In the genomic region with DNA sequence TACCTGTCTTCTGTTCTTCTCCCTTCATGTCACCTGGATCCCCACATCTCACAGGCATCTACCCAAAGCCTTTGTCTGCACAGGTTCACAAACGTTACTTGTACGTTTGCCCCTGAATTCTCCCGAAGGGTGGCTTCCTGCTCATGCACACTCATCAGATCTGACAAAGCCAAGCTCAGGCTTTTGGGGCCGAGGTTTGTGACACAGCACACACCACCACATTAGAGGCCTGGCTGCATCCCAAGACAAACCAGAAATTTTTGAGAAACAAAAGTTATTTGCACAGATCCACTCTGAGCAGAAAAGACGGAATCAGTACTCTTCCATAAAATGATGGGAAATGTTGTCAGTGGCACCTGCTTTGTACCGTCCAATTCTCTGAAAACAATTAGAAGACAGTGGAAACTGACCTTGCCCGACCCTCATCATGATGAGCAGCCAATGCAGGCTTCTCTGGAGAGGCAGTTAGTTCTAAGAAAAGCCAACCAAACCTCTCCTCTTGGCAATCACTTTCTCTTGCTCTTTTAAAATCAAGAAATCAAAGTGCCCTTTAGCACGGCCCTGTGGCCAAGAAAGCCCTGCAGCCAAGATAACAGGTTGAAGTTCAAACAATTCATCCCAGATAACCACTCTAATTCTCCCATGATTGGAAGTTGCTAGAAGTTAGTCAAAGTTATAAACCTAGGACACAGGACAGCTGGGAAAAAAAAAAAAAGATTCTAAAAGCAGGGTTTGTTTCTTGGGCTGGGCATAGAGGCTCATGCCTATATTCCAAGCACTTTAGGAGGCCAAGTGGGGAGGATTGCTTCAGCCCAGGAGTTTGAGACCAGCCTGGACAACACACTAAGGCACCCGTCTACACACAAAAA, we compare ENCODE assay signal across 2 cellular contexts.
A peak's percentile ranks its signal among the peaks of the same experiment; 100 is the strongest.
TF ChIP-seq lines count a peak whose summit lies in the region.

No MANE protein-coding gene starts in this region.

TF ChIP-seq in A549, 52 proteins besides CTCF, POLR2A, EP300 and RAD21 (continued from another document):
- TF ChIP-seq HEYL (CRISPR knock-in tag; IDR thresholded peaks at IDR 0.05) (no peak), GATA3 (IDR thresholded peaks at IDR 0.05; ENCODE audit: borderline replicate concordance) (no peak), SREBF2 (IDR thresholded peaks at IDR 0.05) (no peak), NPAS2 (CRISPR knock-in tag; IDR thresholded peaks at IDR 0.05; ENCODE audit: borderline replicate concordance) (no peak), ESRRA (IDR thresholded peaks at IDR 0.05; ENCODE audit: borderline replicate concordance, low read length) (no peak), CBX2 (IDR thresholded peaks at IDR 0.05; ENCODE audit: borderline replicate concordance, low read depth) (no peak), RNF2 (IDR thresholded peaks at IDR 0.05; ENCODE audit: borderline replicate concordance, low read depth) (no peak), HDAC2 (IDR thresholded peaks at IDR 0.05) (no peak), JUNB (IDR thresholded peaks at IDR 0.05) (no peak), ELK1 (IDR thresholded peaks at IDR 0.05; ENCODE audit: low read depth, low read length) (no peak)
- TF ChIP-seq, protein P1, sequence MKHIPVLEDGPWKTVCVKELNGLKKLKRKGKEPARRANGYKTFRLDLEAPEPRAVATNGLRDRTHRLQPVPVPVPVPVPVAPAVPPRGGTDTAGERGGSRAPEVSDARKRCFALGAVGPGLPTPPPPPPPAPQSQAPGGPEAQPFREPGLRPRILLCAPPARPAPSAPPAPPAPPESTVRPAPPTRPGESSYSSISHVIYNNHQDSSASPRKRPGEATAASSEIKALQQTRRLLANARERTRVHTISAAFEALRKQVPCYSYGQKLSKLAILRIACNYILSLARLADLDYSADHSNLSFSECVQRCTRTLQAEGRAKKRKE (CRISPR knock-in tag; IDR thresholded peaks at IDR 0.05; ENCODE audit: low read depth) = no peak
- TF ChIP-seq, protein P2, sequence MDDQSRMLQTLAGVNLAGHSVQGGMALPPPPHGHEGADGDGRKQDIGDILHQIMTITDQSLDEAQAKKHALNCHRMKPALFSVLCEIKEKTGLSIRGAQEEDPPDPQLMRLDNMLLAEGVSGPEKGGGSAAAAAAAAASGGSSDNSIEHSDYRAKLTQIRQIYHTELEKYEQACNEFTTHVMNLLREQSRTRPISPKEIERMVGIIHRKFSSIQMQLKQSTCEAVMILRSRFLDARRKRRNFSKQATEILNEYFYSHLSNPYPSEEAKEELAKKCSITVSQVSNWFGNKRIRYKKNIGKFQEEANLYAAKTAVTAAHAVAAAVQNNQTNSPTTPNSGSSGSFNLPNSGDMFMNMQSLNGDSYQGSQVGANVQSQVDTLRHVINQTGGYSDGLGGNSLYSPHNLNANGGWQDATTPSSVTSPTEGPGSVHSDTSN (IDR thresholded peaks at IDR 0.05) = no peak
- TF ChIP-seq, protein P3, sequence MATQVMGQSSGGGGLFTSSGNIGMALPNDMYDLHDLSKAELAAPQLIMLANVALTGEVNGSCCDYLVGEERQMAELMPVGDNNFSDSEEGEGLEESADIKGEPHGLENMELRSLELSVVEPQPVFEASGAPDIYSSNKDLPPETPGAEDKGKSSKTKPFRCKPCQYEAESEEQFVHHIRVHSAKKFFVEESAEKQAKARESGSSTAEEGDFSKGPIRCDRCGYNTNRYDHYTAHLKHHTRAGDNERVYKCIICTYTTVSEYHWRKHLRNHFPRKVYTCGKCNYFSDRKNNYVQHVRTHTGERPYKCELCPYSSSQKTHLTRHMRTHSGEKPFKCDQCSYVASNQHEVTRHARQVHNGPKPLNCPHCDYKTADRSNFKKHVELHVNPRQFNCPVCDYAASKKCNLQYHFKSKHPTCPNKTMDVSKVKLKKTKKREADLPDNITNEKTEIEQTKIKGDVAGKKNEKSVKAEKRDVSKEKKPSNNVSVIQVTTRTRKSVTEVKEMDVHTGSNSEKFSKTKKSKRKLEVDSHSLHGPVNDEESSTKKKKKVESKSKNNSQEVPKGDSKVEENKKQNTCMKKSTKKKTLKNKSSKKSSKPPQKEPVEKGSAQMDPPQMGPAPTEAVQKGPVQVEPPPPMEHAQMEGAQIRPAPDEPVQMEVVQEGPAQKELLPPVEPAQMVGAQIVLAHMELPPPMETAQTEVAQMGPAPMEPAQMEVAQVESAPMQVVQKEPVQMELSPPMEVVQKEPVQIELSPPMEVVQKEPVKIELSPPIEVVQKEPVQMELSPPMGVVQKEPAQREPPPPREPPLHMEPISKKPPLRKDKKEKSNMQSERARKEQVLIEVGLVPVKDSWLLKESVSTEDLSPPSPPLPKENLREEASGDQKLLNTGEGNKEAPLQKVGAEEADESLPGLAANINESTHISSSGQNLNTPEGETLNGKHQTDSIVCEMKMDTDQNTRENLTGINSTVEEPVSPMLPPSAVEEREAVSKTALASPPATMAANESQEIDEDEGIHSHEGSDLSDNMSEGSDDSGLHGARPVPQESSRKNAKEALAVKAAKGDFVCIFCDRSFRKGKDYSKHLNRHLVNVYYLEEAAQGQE (IDR thresholded peaks at IDR 0.05) = no peak
- TF ChIP-seq, protein P4, sequence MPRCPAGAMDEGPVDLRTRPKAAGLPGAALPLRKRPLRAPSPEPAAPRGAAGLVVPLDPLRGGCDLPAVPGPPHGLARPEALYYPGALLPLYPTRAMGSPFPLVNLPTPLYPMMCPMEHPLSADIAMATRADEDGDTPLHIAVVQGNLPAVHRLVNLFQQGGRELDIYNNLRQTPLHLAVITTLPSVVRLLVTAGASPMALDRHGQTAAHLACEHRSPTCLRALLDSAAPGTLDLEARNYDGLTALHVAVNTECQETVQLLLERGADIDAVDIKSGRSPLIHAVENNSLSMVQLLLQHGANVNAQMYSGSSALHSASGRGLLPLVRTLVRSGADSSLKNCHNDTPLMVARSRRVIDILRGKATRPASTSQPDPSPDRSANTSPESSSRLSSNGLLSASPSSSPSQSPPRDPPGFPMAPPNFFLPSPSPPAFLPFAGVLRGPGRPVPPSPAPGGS (IDR thresholded peaks at IDR 0.05) = no peak

TF ChIP-seq in SK-N-SH, 30 proteins besides CTCF, POLR2A, EP300 and RAD21 (continued from another document):
- TF ChIP-seq, protein P2 (IDR thresholded peaks at IDR 0.05) = peak; percentile 67
- TF ChIP-seq NRF1 (IDR thresholded peaks at IDR 0.05; ENCODE audit: low read depth, low read length) (no peak), TCF12 (IDR thresholded peaks at IDR 0.05) (peak; percentile 77), GABPA (IDR thresholded peaks at IDR 0.05; ENCODE audit: low read depth) (no peak), SMC3 (IDR thresholded peaks at IDR 0.05; ENCODE audit: low read depth, low read length) (no peak), MXI1 (IDR thresholded peaks at IDR 0.05; ENCODE audit: low read depth, low read length) (no peak), FOXM1 (IDR thresholded peaks at IDR 0.05; ENCODE audit: low read depth) (no peak), MAX (IDR thresholded peaks at IDR 0.05; ENCODE audit: low read depth) (no peak), EZH2phosphoT487 (IDR thresholded peaks at IDR 0.05; ENCODE audit: borderline replicate concordance, low read depth) (no peak), SIN3A (IDR thresholded peaks at IDR 0.05; ENCODE audit: borderline replicate concordance, low read depth, low read length) (no peak), POLR2AphosphoS5 (IDR thresholded peaks at IDR 0.05; ENCODE audit: low read depth, low read length) (no peak), IRF3 (IDR thresholded peaks at IDR 0.05; ENCODE audit: low read depth, low read length) (no peak), RFX5 (IDR thresholded peaks at IDR 0.05; ENCODE audit: low read length) (no peak), RCOR1 (IDR thresholded peaks at IDR 0.05; ENCODE audit: low read length) (no peak), TAF1 (IDR thresholded peaks at IDR 0.05; ENCODE audit: borderline replicate concordance, low read depth, low read length) (no peak), NFIC (IDR thresholded peaks at IDR 0.05; ENCODE audit: borderline replicate concordance) (peak; percentile 59; the same call in 1 of the 2 replicates), YY1 (IDR thresholded peaks at IDR 0.05; ENCODE audit: low read depth) (no peak), TEAD4 (IDR thresholded peaks at IDR 0.05; ENCODE audit: borderline replicate concordance, insufficient read depth) (no peak), MEF2A (IDR thresholded peaks at IDR 0.05; ENCODE audit: borderline replicate concordance, low read depth) (no peak), JUND (IDR thresholded peaks at IDR 0.05) (no peak; the same call in 1 of the 2 replicates), GATA2 (CRISPR knock-in tag; IDR thresholded peaks at IDR 0.05) (no peak), CHD2 (IDR thresholded peaks at IDR 0.05; ENCODE audit: low read length, partially characterized antibody) (no peak), ELF1 (IDR thresholded peaks at IDR 0.05) (no peak), RXRA (IDR thresholded peaks at IDR 0.05; ENCODE audit: borderline replicate concordance, low read depth) (0 out of 2 replicates have a peak, but pooled peaks have one; percentile 9), ZBTB33 (IDR thresholded peaks at IDR 0.05; ENCODE audit: borderline replicate concordance, low read depth) (no peak), FOSL2 (IDR thresholded peaks at IDR 0.05; ENCODE audit: borderline replicate concordance, low read depth) (no peak; the same call in 1 of the 2 replicates), FOXJ3 (CRISPR knock-in tag; IDR thresholded peaks at IDR 0.05) (no peak)
- TF ChIP-seq, protein P3 (IDR thresholded peaks at IDR 0.05; ENCODE audit: low read depth, low read length) = no peak
- TF ChIP-seq, protein P5, sequence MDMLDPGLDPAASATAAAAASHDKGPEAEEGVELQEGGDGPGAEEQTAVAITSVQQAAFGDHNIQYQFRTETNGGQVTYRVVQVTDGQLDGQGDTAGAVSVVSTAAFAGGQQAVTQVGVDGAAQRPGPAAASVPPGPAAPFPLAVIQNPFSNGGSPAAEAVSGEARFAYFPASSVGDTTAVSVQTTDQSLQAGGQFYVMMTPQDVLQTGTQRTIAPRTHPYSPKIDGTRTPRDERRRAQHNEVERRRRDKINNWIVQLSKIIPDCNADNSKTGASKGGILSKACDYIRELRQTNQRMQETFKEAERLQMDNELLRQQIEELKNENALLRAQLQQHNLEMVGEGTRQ (IDR thresholded peaks at IDR 0.05; ENCODE audit: borderline replicate concordance, low read depth, low read length) = no peak
